7 cellular contexts compared by ENCODE assay signal in genomic region chr3:128794788-128795649, GRCh38.
DNase-seq lines count a peak whose midpoint lies in the region; ATAC-seq and TF ChIP-seq lines count a peak whose summit lies in the region.

No MANE protein-coding gene starts in this region.

- H3K4me3 ChIP-seq in astrocyte of the spinal cord (ENCODE audit: low read depth, low read length) (no peak overlapping the region), iPS DF 6.9 (ENCODE audit: low read length) (no peak overlapping the region), spleen (no peak overlapping the region)

- H3K9me3 ChIP-seq in iPS DF 6.9 (ENCODE audit: control insufficient read depth, insufficient read depth, low read length) (no peaks in the 10 kb centered on the region), spleen (no peaks in the 10 kb centered on the region)

- no peaks in the 10 kb centered on the region for H3K4me1 ChIP-seq in iPS DF 6.9 (ENCODE audit: control insufficient read depth, insufficient read depth, low read length)
- peaks cover 25 to 65% (median 42%) of the 10 kb centered on the region in 6 donors for H3K4me1 ChIP-seq in spleen

- H3K27me3 ChIP-seq in iPS DF 6.9 (ENCODE audit: control insufficient read depth, insufficient read depth, low read length) (no peaks in the 10 kb centered on the region), spleen (replicated peaks in 1 of 7) (no peaks in the 10 kb centered on the region)

- H3K27ac ChIP-seq in iPS DF 6.9 (ENCODE audit: low read length) (no peak overlapping the region), spleen (peak overlapping the region in 6 of 8 donors; percentile 28 to 65 (median 48))

- DNase-seq in NCI-H146 (lab: John Stamatoyannopoulos, UW) (peak; percentile 76), T-helper 2 cell (peak in 4 of 5 experiments; percentile 29 to 81 (median 44)), astrocyte of the spinal cord (ENCODE audit: low read depth, low spot score) (peak; percentile 59), iPS DF 6.9 (ENCODE audit: low read depth, low spot score) (peak; percentile 27), spleen (peak; percentile 78)

- in situ Hi-C loops in astrocyte of the spinal cord (cut with HindIII; ENCODE audit: low sequenced_read_pairs), result no loop called here

- peak; percentile 84 for TF ChIP-seq CTCF in GM12872 (IDR thresholded peaks at IDR 0.05; ENCODE audit: insufficient read depth, low read depth, low read length)
- TF ChIP-seq CTCF in astrocyte of the spinal cord (IDR thresholded peaks at IDR 0.05; ENCODE audit: low read depth, low read length), result peak; percentile 78
- TF ChIP-seq CTCF in spleen (IDR thresholded peaks at IDR 0.05 in 8 of 11, conservative IDR thresholded peaks at IDR 0.05 in 3 of 11), result peak; percentile 78 to 96 (median 88)

- TF ChIP-seq POLR2A in spleen (IDR thresholded peaks at IDR 0.05), result no peak

- WGBS in iPS DF 6.9 (ENCODE audit: insufficient coverage, insufficient read length), result no CpG with 5 or more reads among the region's 7 CpGs
- WGBS in spleen, 5 donors, result 57 to 69% (median 59%) methylated on average over 7 of the region's 7 CpGs

- ATAC-seq in HG02588 (IDR thresholded peaks at IDR 0.05; ENCODE audit: unreplicated experiment), result peak; percentile 80

- H3K36me3 ChIP-seq in iPS DF 6.9 (ENCODE audit: control insufficient read depth, insufficient read depth, low read length) (peaks cover 9% of the 10 kb centered on the region; the same call in 1 of the 2 replicates), spleen (peaks cover 0 to 43% (median 40%) of the 10 kb centered on the region in 6 donors)

- intact Hi-C loops in spleen (cut with DNase I; ENCODE audit: low total_unique reads), result no loop called here

Comparison
In these comparisons a context has a peak if more than half of its experiments do, and no peak if none do; other contexts are left out.
1. DNase-seq: peak in every context shown above with its lines; median percentile 78 in spleen; 76 in NCI-H146; 59 in astrocyte of the spinal cord; 44 in T-helper 2 cell; 27 in iPS DF 6.9.